9 cellular contexts compared by ENCODE assay signal in the genomic region with DNA sequence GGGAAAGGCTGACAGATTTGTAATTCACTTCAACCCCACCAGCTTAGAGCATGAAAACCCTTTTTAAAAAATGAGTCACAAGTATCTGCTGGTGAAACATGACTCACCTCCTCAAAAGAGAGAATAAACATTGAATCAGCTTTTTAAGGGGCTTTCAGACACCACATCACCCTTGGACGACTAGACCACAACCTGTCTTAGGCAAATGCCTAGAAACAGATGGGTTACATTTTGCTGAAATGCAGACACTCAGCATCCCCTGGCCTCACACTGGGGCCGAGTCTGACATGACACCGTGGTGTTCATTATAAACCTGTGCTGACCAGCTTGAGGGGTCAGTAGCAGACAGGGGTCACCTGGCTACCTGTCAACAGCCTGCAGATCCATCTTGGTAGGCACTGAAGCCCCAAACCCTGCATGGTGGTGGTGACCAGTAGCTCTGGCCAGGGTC.
DNase-seq lines count a peak whose midpoint lies in the region; ATAC-seq and TF ChIP-seq lines count a peak whose summit lies in the region.
"Had no signal": no experiment of that assay in that cellular context is flagged by ENCODE, and none has a peak within 500 bp of the region (broad histone marks: within the 10 kb centered on the region; RNA-seq: fewer than 3 reads in every experiment).

No MANE protein-coding gene starts in this region.

- no peak overlapping the region for H3K27ac ChIP-seq in DND-41 (ENCODE audit: low read length)

- H3K36me3 ChIP-seq in DND-41 (ENCODE audit: insufficient read depth, low read length) = no peaks in the 10 kb centered on the region

- no peak overlapping the region for H3K4me2 ChIP-seq in DND-41 (ENCODE audit: insufficient read depth, low read length)

- H4K20me1 ChIP-seq in DND-41 (ENCODE audit: insufficient read depth, low read length) = no peaks in the 10 kb centered on the region

- no peaks in the 10 kb centered on the region for H3K79me2 ChIP-seq in DND-41 (ENCODE audit: insufficient read depth, low read length)

- no peaks in the 10 kb centered on the region for H3K27me3 ChIP-seq in DND-41 (ENCODE audit: insufficient read depth, low read length, poor library complexity)

- no peak overlapping the region for H3K9ac ChIP-seq in DND-41 (ENCODE audit: low read depth, low read length)

- no peak overlapping the region for H2AFZ ChIP-seq in DND-41 (ENCODE audit: low read depth, low read length)

- ATAC-seq in DND-41 (ENCODE audit: insufficient read depth, low read depth) (peak; percentile 59), GM21423 (IDR thresholded peaks at IDR 0.05; ENCODE audit: unreplicated experiment) (peak; percentile 78), GM21360 (IDR thresholded peaks at IDR 0.05; ENCODE audit: unreplicated experiment) (no peak), HG02840 (IDR thresholded peaks at IDR 0.05; ENCODE audit: low FRiP score, unreplicated experiment) (no peak)

- H3K4me3 ChIP-seq in DND-41 (ENCODE audit: low read depth in 1 of 2, low read length in 2 of 2) = no peak overlapping the region
- no peak overlapping the region for H3K4me3 ChIP-seq in foreskin fibroblast (ENCODE audit: low read depth in 1 of 2, low read length in 2 of 2)

- DNase-seq in DND-41 = no peak
- peak; percentile 53 for DNase-seq in MV-4-11 (lab: John Stamatoyannopoulos, UW)
- DNase-seq in foreskin fibroblast = peak; percentile 63 to 81
- no peak for DNase-seq in NCI-H1930 (lab: John Stamatoyannopoulos, UW)
- no peak for DNase-seq in NCI-H2227 (lab: John Stamatoyannopoulos, UW; ENCODE audit: unreplicated experiment)
- DNase-seq: activated naive CD4-positive, alpha-beta T cell had no signal

- peaks cover 3% of the 10 kb centered on the region for H3K9me3 ChIP-seq in DND-41 (ENCODE audit: insufficient read depth, low read length, severe bottlenecking)

- H3K4me1 ChIP-seq in DND-41 (ENCODE audit: insufficient read depth, low read length) = no peaks in the 10 kb centered on the region

- no peak for TF ChIP-seq CTCF in DND-41 (IDR thresholded peaks at IDR 0.05; ENCODE audit: borderline replicate concordance, extremely low read depth, low read length, poor library complexity, severe bottlenecking)
- TF ChIP-seq CTCF in foreskin fibroblast (IDR thresholded peaks at IDR 0.05; ENCODE audit: low read depth, low read length) = no peak

Comparison
In these comparisons a context has a peak if more than half of its experiments do, and no peak if none do; other contexts are left out.
1. ATAC-seq: peak in DND-41 (single experiment) and GM21423 (single experiment); none in GM21360 (single experiment) and HG02840 (single experiment).
2. DNase-seq: peak in MV-4-11 (single experiment) and foreskin fibroblast (2 of 2); none in DND-41 (single experiment), NCI-H1930 (0 of 2) and NCI-H2227 (single experiment).